Comparison of ENCODE assay signal across 8 cellular contexts in the genomic region with DNA sequence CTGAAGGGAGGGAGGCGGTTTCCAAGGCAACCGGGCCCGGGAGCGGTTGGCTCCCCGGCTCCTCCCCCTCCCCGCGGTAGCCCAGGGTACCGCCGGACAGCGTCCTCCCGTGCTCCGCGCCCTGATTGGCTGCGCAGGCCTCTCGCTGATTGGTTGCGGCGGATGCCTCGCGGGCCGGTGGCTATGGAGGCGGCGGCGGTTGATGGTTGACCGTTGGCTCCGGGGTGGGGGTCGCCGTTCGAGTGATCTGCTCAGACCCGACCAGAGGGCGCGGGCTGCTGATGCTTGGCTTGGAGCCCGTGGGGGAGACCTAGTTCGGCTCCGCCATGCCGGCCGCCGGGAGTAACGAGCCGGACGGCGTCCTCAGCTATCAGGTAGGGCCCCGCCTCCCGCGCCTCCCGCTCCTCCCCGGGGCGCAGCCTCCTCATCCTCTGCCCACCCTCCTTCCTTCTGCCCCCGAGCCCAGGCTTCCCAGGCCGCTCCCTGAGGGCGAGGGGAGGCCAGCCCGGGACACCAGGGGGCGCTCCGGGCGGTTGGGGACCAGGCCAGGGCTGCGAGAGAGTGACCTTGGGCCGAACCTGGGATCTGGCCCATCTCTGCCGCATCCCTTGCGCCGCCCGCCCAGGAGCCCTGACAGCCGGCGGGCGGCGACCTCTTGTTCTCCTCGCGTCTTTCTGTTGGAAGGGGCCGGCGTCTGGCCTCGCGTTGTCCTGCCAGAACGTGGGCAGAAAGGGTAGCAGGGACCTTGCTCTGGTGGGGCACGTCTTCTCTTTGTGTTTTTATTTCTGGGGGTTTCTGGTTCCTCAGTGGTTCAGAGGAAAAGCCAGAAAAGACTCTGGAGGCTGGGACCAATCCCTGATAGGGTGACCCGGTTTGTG. TPM values are rescaled to one million over a fixed set of nuclear protein-coding genes. Genes with fewer than 3 reads are reported as not detected.
DNase-seq lines count a peak whose midpoint lies in the region; ATAC-seq and TF ChIP-seq lines count a peak whose summit lies in the region.

A gene (plus strand): TSS at position 170 of the 878 bp plus-strand sequence. CDS start 157 bp downstream, at position 327.

- TF ChIP-seq CTCF in BE2C (IDR thresholded peaks at IDR 0.05; ENCODE audit: low read depth, low read length) (peak; percentile 82), lower lobe of right lung (IDR thresholded peaks at IDR 0.05) (peak; percentile 73)

- CTCF ChIA-PET in activated CD4-positive, alpha-beta memory T cell treated with anti-CD3 and anti-CD28 coated beads, Interleukin-2, amount 10 ng/mL, durations not matched to agents 7 days and 5 days (lab: Charles Lee), result interaction anchor here (0.8 to 12.7 kb wide), 7 partner anchors 9 to 1377 kb away, joined by 3 to 192 read pairs (median 3); no protein-coding TSS in a partner anchor

- ATAC-seq in HG03457 (IDR thresholded peaks at IDR 0.05; ENCODE audit: unreplicated experiment) (peak; percentile 76), lower lobe of right lung (peak; percentile 91 to 94)

- H3K4me3 Mint-ChIP-seq in activated CD4-positive, alpha-beta memory T cell treated with anti-CD3 and anti-CD28 coated beads, Interleukin-2, amount 10 ng/mL, durations not matched to agents 7 days and 5 days, result peak within 1 kb of the TSS; percentile 71

- peaks cover 21% of the 10 kb centered on the region for H3K4me1 ChIP-seq in BE2C
- peaks cover 12% of the 10 kb centered on the region for H3K4me1 ChIP-seq in lower lobe of right lung

- intact Hi-C loops in lower lobe of right lung (cut with DNase I), result loop anchor here (5.0 kb wide), 1 partner anchor 107 kb away; no protein-coding TSS in a partner anchor

- no peaks in the 10 kb centered on the region for H3K9me3 ChIP-seq in BE2C
- no peaks in the 10 kb centered on the region for H3K9me3 ChIP-seq in lower lobe of right lung

- H3K9me3 Mint-ChIP-seq in activated CD4-positive, alpha-beta memory T cell treated with anti-CD3 and anti-CD28 coated beads, Interleukin-2, amount 10 ng/mL, durations not matched to agents 7 days and 5 days, result no peaks in the 10 kb centered on the region

- H3K27ac Mint-ChIP-seq in activated CD4-positive, alpha-beta memory T cell treated with anti-CD3 and anti-CD28 coated beads, Interleukin-2, amount 10 ng/mL, durations not matched to agents 7 days and 5 days, result no peak within 1 kb of the TSS

- H3K4me3 ChIP-seq in BE2C (ENCODE audit: low read depth, low read length), result peak within 1 kb of the TSS; percentile 75
- H3K4me3 ChIP-seq in lower lobe of right lung, result peak within 1 kb of the TSS; percentile 60

- peaks cover 3% of the 10 kb centered on the region for H3K27me3 Mint-ChIP-seq in activated CD4-positive, alpha-beta memory T cell treated with anti-CD3 and anti-CD28 coated beads, Interleukin-2, amount 10 ng/mL, durations not matched to agents 7 days and 5 days

- no peak within 1 kb of the TSS for H3K27ac ChIP-seq in lower lobe of right lung

- DNase-seq in BE2C, result peak; percentile 100
- peak; percentile 83 for DNase-seq in GM19240 (ENCODE audit: insufficient read length, low spot score)
- DNase-seq in NCI-H526 treated with DMSO at 0.1 percent for 48 hours (lab: John Stamatoyannopoulos, UW), result peak; percentile 90
- DNase-seq in activated CD4-positive, alpha-beta memory T cell treated with anti-CD3 and anti-CD28 coated beads, Interleukin-2, amount 10 ng/mL, durations not matched to agents 7 days and 5 days, result peak; percentile 84
- DNase-seq in ecto neural progenitor cell (ENCODE audit: low spot score), result peak; percentile 100
- peak; percentile 88 for DNase-seq in lower lobe of right lung
- DNase-seq in stimulated activated CD4-positive, alpha-beta T cell treated with anti-CD3 and anti-CD28 coated beads, Interleukin-4, amount 100 ng/mL, for 48 hours (ENCODE audit: low read depth in 2 of 2), result peak; percentile 67 to 82

- H3K4me1 Mint-ChIP-seq in activated CD4-positive, alpha-beta memory T cell treated with anti-CD3 and anti-CD28 coated beads, Interleukin-2, amount 10 ng/mL, durations not matched to agents 7 days and 5 days, result peaks cover 15% of the 10 kb centered on the region

- no peaks in the 10 kb centered on the region for H3K36me3 Mint-ChIP-seq in activated CD4-positive, alpha-beta memory T cell treated with anti-CD3 and anti-CD28 coated beads, Interleukin-2, amount 10 ng/mL, durations not matched to agents 7 days and 5 days (ENCODE audit: low read depth)

- POLR2A ChIA-PET in activated CD4-positive, alpha-beta memory T cell treated with anti-CD3 and anti-CD28 coated beads, Interleukin-2, amount 10 ng/mL, durations not matched to agents 7 days and 5 days (lab: Charles Lee), result interaction anchor here (0.9 to 1.1 kb wide), 2 partner anchors 58 to 107 kb away, joined by 3 to 5 read pairs; no protein-coding TSS in a partner anchor

- H3K36me3 ChIP-seq in BE2C (no peaks in the 10 kb centered on the region), lower lobe of right lung (no peaks in the 10 kb centered on the region)

- H3K27me3 ChIP-seq in BE2C, result no peaks in the 10 kb centered on the region
- peaks cover 6% of the 10 kb centered on the region for H3K27me3 ChIP-seq in lower lobe of right lung (ENCODE audit: low read depth)

RNA-seq across cellular contexts. Expression of the gene that starts here (rescaled TPM):
- 12.2 TPM for polyA plus RNA-seq in BE2C (2012; ENCODE audit: insufficient read depth, insufficient read length, low read depth)
- total RNA-seq in activated CD4-positive, alpha-beta memory T cell treated with anti-CD3 and anti-CD28 coated beads, Interleukin-2, amount 10 ng/mL, durations not matched to agents 7 days and 5 days, result 1 to 10 TPM; 5.2 to 5.4 TPM
- total RNA-seq in lower lobe of right lung, result 8.3 TPM
